20 cellular contexts compared by ENCODE assay signal in genomic region chr9:123550797-123551196, GRCh38.
DNase-seq lines count a peak whose midpoint lies in the region; ATAC-seq and FAIRE-seq lines count a peak whose summit lies in the region.
"Had no signal": no experiment of that assay in that cellular context is flagged by ENCODE, and none has a peak within 500 bp of the region (broad histone marks: within the 10 kb centered on the region; RNA-seq: fewer than 3 reads in every experiment).

No MANE protein-coding gene starts in this region.

- no peak for ATAC-seq in activated naive CD8-positive, alpha-beta T cell treated with anti-CD3 and anti-CD28 coated beads, Interleukin-2, amount 50 U/mL, for 24 hours
- ATAC-seq in HG03175 (IDR thresholded peaks at IDR 0.05; ENCODE audit: unreplicated experiment) = no peak
- ATAC-seq: activated CD4-positive, CD25-positive, alpha-beta regulatory T cell treated with anti-CD3 and anti-CD28 coated beads, Interleukin-2, amount 50 U/mL, for 24 hours; activated naive CD4-positive, alpha-beta T cell treated with anti-CD3 and anti-CD28 coated beads, Interleukin-2, amount 50 U/mL, for 72 hours; lower lobe of right lung; right lobe of liver; T-helper 17 cell had no signal

- no peaks in the 10 kb centered on the region for H3K36me3 ChIP-seq in iPS-20b (ENCODE audit: insufficient read depth, low read depth, low read length)
- H3K36me3 ChIP-seq in effector memory CD4-positive, alpha-beta T cell (ENCODE audit: control insufficient read depth, insufficient read depth, low read length) = no peaks in the 10 kb centered on the region
- H3K36me3 ChIP-seq: lower lobe of right lung, right lobe of liver, thoracic aorta had no signal

- peak overlapping the region; percentile 8; the same call in 1 of the 2 replicates for H3K9ac ChIP-seq in iPS-20b (ENCODE audit: low read depth, low read length)

- no peaks in the 10 kb centered on the region for H3K9me3 Mint-ChIP-seq in activated naive CD8-positive, alpha-beta T cell treated with anti-CD3 and anti-CD28 coated beads for 36 hours
- H3K9me3 Mint-ChIP-seq in activated naive CD8-positive, alpha-beta T cell treated with anti-CD3 and anti-CD28 coated beads, Interleukin-2, amount 50 U/mL, for 24 hours = no peaks in the 10 kb centered on the region
- H3K9me3 Mint-ChIP-seq: activated naive CD4-positive, alpha-beta T cell treated with anti-CD3 and anti-CD28 coated beads, Interleukin-2, amount 50 U/mL, for 72 hours had no signal

- peaks cover 39% of the 10 kb centered on the region for H3K36me3 Mint-ChIP-seq in activated naive CD8-positive, alpha-beta T cell treated with anti-CD3 and anti-CD28 coated beads for 36 hours
- H3K36me3 Mint-ChIP-seq in activated naive CD8-positive, alpha-beta T cell treated with anti-CD3 and anti-CD28 coated beads, Interleukin-2, amount 50 U/mL, for 24 hours (ENCODE audit: low read depth) = peaks cover 21% of the 10 kb centered on the region

- H3K4me3 Mint-ChIP-seq in activated naive CD8-positive, alpha-beta T cell treated with anti-CD3 and anti-CD28 coated beads for 36 hours = no peak overlapping the region
- no peak overlapping the region for H3K4me3 Mint-ChIP-seq in activated naive CD8-positive, alpha-beta T cell treated with anti-CD3 and anti-CD28 coated beads, Interleukin-2, amount 50 U/mL, for 24 hours
- H3K4me3 Mint-ChIP-seq: T-helper 17 cell had no signal

- peak overlapping the region; percentile 19 for H3K27ac Mint-ChIP-seq in activated naive CD8-positive, alpha-beta T cell treated with anti-CD3 and anti-CD28 coated beads for 36 hours
- no peak overlapping the region for H3K27ac Mint-ChIP-seq in activated naive CD8-positive, alpha-beta T cell treated with anti-CD3 and anti-CD28 coated beads, Interleukin-2, amount 50 U/mL, for 24 hours
- H3K27ac Mint-ChIP-seq: T-helper 17 cell had no signal

- H3K4me1 Mint-ChIP-seq in activated naive CD8-positive, alpha-beta T cell treated with anti-CD3 and anti-CD28 coated beads for 36 hours = peaks cover 28% of the 10 kb centered on the region
- peaks cover 36% of the 10 kb centered on the region for H3K4me1 Mint-ChIP-seq in activated naive CD8-positive, alpha-beta T cell treated with anti-CD3 and anti-CD28 coated beads, Interleukin-2, amount 50 U/mL, for 24 hours

- peaks cover 16% of the 10 kb centered on the region; the same call in 1 of the 2 replicates for H3K4me1 ChIP-seq in iPS-20b (ENCODE audit: insufficient read depth, low read length)
- H3K4me1 ChIP-seq in effector memory CD4-positive, alpha-beta T cell (ENCODE audit: control insufficient read depth, insufficient read depth, low read length, poor library complexity, severe bottlenecking) = no peaks in the 10 kb centered on the region
- H3K4me1 ChIP-seq: lower lobe of right lung, right lobe of liver had no signal

- no peak for DNase-seq in activated naive CD8-positive, alpha-beta T cell treated with anti-CD3 and anti-CD28 coated beads for 36 hours
- no peak for DNase-seq in activated naive CD8-positive, alpha-beta T cell treated with anti-CD3 and anti-CD28 coated beads, Interleukin-2, amount 50 U/mL, for 24 hours
- DNase-seq in NCI-H82 treated with DMSO at 0.1 percent for 48 hours (lab: John Stamatoyannopoulos, UW; ENCODE audit: unreplicated experiment) (peak; percentile 62), HTR-8/SVneo (ENCODE audit: insufficient read length, low spot score) (no peak)
- no peak for DNase-seq in effector memory CD4-positive, alpha-beta T cell
- DNase-seq in activated naive CD4-positive, alpha-beta T cell treated with anti-CD3 and anti-CD28 coated beads, Interleukin-2, amount 50 U/mL, for 16 hours = no peak
- DNase-seq: Calu3; foreskin fibroblast; lower lobe of right lung; NCI-H774; right lobe of liver; stimulated activated CD4-positive, alpha-beta T cell treated with anti-CD3 and anti-CD28 coated beads, Interleukin-2, amount 100 ng/mL, for 24 hours; T-helper 17 cell had no signal

- no peak overlapping the region for H3K27ac ChIP-seq in iPS-20b (ENCODE audit: low read length)
- H3K27ac ChIP-seq in effector memory CD4-positive, alpha-beta T cell (ENCODE audit: insufficient read depth, low read length, poor library complexity, severe bottlenecking) = no peak overlapping the region
- H3K27ac ChIP-seq: lower lobe of right lung, neutrophil, right lobe of liver, thoracic aorta had no signal

- no peak for FAIRE-seq in HTR-8/SVneo (lab: Jason Lieb, UNC)
- FAIRE-seq: bronchial epithelial cell had no signal

- no peaks in the 10 kb centered on the region for H3K27me3 ChIP-seq in iPS-20b (ENCODE audit: insufficient read depth, low read length)
- no peaks in the 10 kb centered on the region for H3K27me3 ChIP-seq in effector memory CD4-positive, alpha-beta T cell (replicated peaks; ENCODE audit: control insufficient read depth, insufficient read depth, low read length, poor library complexity, severe bottlenecking)
- H3K27me3 ChIP-seq: neutrophil, right lobe of liver had no signal

- no peak overlapping the region for H3K4me3 ChIP-seq in iPS-20b (ENCODE audit: low read length)
- no peak overlapping the region for H3K4me3 ChIP-seq in effector memory CD4-positive, alpha-beta T cell (ENCODE audit: insufficient read depth, low read depth, low read length, poor library complexity, severe bottlenecking)
- H3K4me3 ChIP-seq: lower lobe of right lung, right lobe of liver, thoracic aorta had no signal

- no peaks in the 10 kb centered on the region for H3K27me3 Mint-ChIP-seq in activated naive CD8-positive, alpha-beta T cell treated with anti-CD3 and anti-CD28 coated beads for 36 hours
- no peaks in the 10 kb centered on the region for H3K27me3 Mint-ChIP-seq in activated naive CD8-positive, alpha-beta T cell treated with anti-CD3 and anti-CD28 coated beads, Interleukin-2, amount 50 U/mL, for 24 hours
- H3K27me3 Mint-ChIP-seq: T-helper 17 cell had no signal

- no peaks in the 10 kb centered on the region for H3K9me3 ChIP-seq in iPS-20b (ENCODE audit: insufficient read depth, low read depth, low read length)
- H3K9me3 ChIP-seq in effector memory CD4-positive, alpha-beta T cell (ENCODE audit: control insufficient read depth, low read length) = no peaks in the 10 kb centered on the region
- H3K9me3 ChIP-seq: lower lobe of right lung, neutrophil, right lobe of liver, thoracic aorta had no signal
